In the genomic region with DNA sequence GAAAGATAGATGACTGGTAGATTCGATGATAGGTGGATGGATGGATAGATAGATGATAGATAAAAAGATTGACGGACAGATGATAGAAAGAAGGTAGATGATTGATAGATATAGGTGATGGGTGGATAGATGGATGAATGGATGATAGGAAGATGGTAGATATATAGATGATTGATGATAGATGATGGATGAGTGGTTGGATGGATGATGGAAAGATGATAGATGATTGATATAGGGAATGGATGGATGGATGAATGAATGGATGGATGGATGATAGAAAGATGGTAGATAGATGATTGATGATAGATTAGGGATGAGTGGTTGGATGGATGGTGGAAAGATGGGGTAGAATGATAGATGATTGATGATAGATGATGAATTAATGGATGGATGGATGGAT, we compare ENCODE assay signal across 27 cellular contexts.
DNase-seq lines count a peak whose midpoint lies in the region; ATAC-seq, FAIRE-seq and TF ChIP-seq lines count a peak whose summit lies in the region.
"Had no signal": no experiment of that assay in that cellular context is flagged by ENCODE, and none has a peak within 500 bp of the region (broad histone marks: within the 10 kb centered on the region; RNA-seq: fewer than 3 reads in every experiment).

No MANE protein-coding gene starts in this region.

- no peaks in the 10 kb centered on the region for H3K4me1 ChIP-seq in HEK293 (ENCODE audit: control insufficient read depth, insufficient read depth, low read length)
- peaks cover 0 to 17% of the 10 kb centered on the region in 2 experiments; a peak in 2 of 5 replicates for H3K4me1 ChIP-seq in K562 (replicated peaks in 1 of 2; ENCODE audit: control insufficient read depth in 2 of 2, insufficient read depth in 2 of 2, low read length in 2 of 2)
- H3K4me1 ChIP-seq: BE2C had no signal

- intact Hi-C loops in K562 (cut with micrococcal nuclease): no loop called here

- 0% methylated on average over 2 of the region's 2 CpGs for WGBS in K562 (ENCODE audit: insufficient coverage, low coverage, missing lambda C conversion rate)

- no peak overlapping the region for H3K9ac ChIP-seq in K562 (ENCODE audit: insufficient read depth in 1 of 2, low read depth in 2 of 2, low read length in 2 of 2)
- H3K9ac ChIP-seq: BLaER1 had no signal

- CTCF ChIA-PET in HEK293 (lab: Yijun Ruan, JAX): no interaction called here
- CTCF ChIA-PET in HEK293T (lab: Yijun Ruan, JAX): no interaction called here
- CTCF ChIA-PET in K562 (lab: Yijun Ruan, JAX; ENCODE audit: low intra/inter-chr PET ratio): no interaction called here

- DNase-seq in HEK293T (ENCODE audit: extremely low spot score) (no peak), K562 (ENCODE audit: extremely low read depth in 1 of 4, low spot score in 3 of 4) (no peak), iPS-NIHi7 (ENCODE audit: extremely low spot score) (no peak), NCI-H2107 (lab: John Stamatoyannopoulos, UW) (no peak)
- no peak for DNase-seq in activated naive CD8-positive, alpha-beta T cell treated with anti-CD3 and anti-CD28 coated beads, Interleukin-2, amount 50 U/mL, for 24 hours
- DNase-seq: 8988T; ACHN; BE2C; C1 segment of cervical spinal cord; CD4-positive, alpha-beta memory T cell; CD4-positive, CD25-positive, alpha-beta regulatory T cell; CD8-positive, alpha-beta memory T cell; COR-L47; DMS 273 treated with DMSO at 0.1 percent for 48 hours; DMS153; DMS53; DMS79; DND-41; EL; GDM1 had no signal

- no peak for FAIRE-seq in K562 (lab: Jason Lieb, UNC)
- FAIRE-seq: A204.1, GM12878, GM12892, GM18507 had no signal

- H3K36me3 Mint-ChIP-seq in activated naive CD8-positive, alpha-beta T cell treated with anti-CD3 and anti-CD28 coated beads, Interleukin-2, amount 50 U/mL, for 24 hours (ENCODE audit: low read depth): no peaks in the 10 kb centered on the region
- H3K36me3 Mint-ChIP-seq: CD14-positive monocyte; CD4-positive, alpha-beta memory T cell; CD4-positive, CD25-positive, alpha-beta regulatory T cell; CD8-positive, alpha-beta memory T cell had no signal

- H3K27me3 Mint-ChIP-seq in activated naive CD8-positive, alpha-beta T cell treated with anti-CD3 and anti-CD28 coated beads, Interleukin-2, amount 50 U/mL, for 24 hours: peaks cover 14% of the 10 kb centered on the region
- H3K27me3 Mint-ChIP-seq: CD4-positive, CD25-positive, alpha-beta regulatory T cell had no signal

- no peak for TF ChIP-seq CTCF in HEK293 (tag by site-specific recombination; IDR thresholded peaks at IDR 0.05)
- TF ChIP-seq CTCF in K562 (IDR thresholded peaks at IDR 0.05 in 2 of 3, conservative IDR thresholded peaks at IDR 0.05 in 1 of 3; ENCODE audit: insufficient read depth in 2 of 3, low read depth in 1 of 3, low read length in 3 of 3): no peak

- H3K79me2 ChIP-seq in K562 (ENCODE audit: control insufficient read depth, insufficient read depth, low read length): no peaks in the 10 kb centered on the region

- H3K4me1 Mint-ChIP-seq in activated naive CD8-positive, alpha-beta T cell treated with anti-CD3 and anti-CD28 coated beads, Interleukin-2, amount 50 U/mL, for 24 hours: no peaks in the 10 kb centered on the region
- H3K4me1 Mint-ChIP-seq: CD14-positive monocyte; CD4-positive, alpha-beta memory T cell; CD4-positive, CD25-positive, alpha-beta regulatory T cell; CD8-positive, alpha-beta memory T cell had no signal

- POLR2A ChIA-PET in HEK293 (lab: Yijun Ruan, JAX) (no interaction called here), HEK293T (lab: Yijun Ruan, JAX) (no interaction called here), K562 (lab: Yijun Ruan, JAX) (no interaction called here)

- H3K4me3 ChIP-seq in HEK293 (ENCODE audit: low read depth, low read length) (no peak overlapping the region), K562 (no peak overlapping the region)
- H3K4me3 ChIP-seq: BLaER1, GM12878 had no signal

- H3K9me3 Mint-ChIP-seq in activated naive CD8-positive, alpha-beta T cell treated with anti-CD3 and anti-CD28 coated beads, Interleukin-2, amount 50 U/mL, for 24 hours: no peaks in the 10 kb centered on the region
- H3K9me3 Mint-ChIP-seq: CD4-positive, alpha-beta memory T cell; CD8-positive, alpha-beta memory T cell had no signal

- no peaks in the 10 kb centered on the region for H3K9me1 ChIP-seq in K562 (ENCODE audit: control insufficient read depth, insufficient read depth, low read length)

- H3K36me3 ChIP-seq in HEK293 (ENCODE audit: control insufficient read depth in 2 of 2, insufficient read depth in 1 of 2, low read length in 2 of 2): no peaks in the 10 kb centered on the region
- H3K36me3 ChIP-seq in K562 (ENCODE audit: control insufficient read depth, insufficient read depth, low read length): no peaks in the 10 kb centered on the region
- H3K36me3 ChIP-seq: BE2C, BLaER1 had no signal

- ATAC-seq in K562: no peak
- no peak for ATAC-seq in activated naive CD8-positive, alpha-beta T cell treated with anti-CD3 and anti-CD28 coated beads, Interleukin-2, amount 50 U/mL, for 24 hours
- ATAC-seq: GM12878 had no signal

- in situ Hi-C loops in K562 (cut with MboI): no loop called here

- no peak for TF ChIP-seq POLR2A in K562 (conservative IDR thresholded peaks at IDR 0.05)

- H3K4me2 ChIP-seq in K562 (ENCODE audit: insufficient read depth, low read length): no peak overlapping the region
- H3K4me2 ChIP-seq: BLaER1 had no signal

- H3K9me3 ChIP-seq in HEK293 (ENCODE audit: control insufficient read depth, insufficient read depth, low read depth, low read length) (no peaks in the 10 kb centered on the region), K562 (replicated peaks; ENCODE audit: control insufficient read depth, insufficient read depth, low read depth, low read length) (no peaks in the 10 kb centered on the region; the same call in none of the 2 replicates)
- H3K9me3 ChIP-seq: BE2C, BLaER1 had no signal

- H3K27ac Mint-ChIP-seq in activated naive CD8-positive, alpha-beta T cell treated with anti-CD3 and anti-CD28 coated beads, Interleukin-2, amount 50 U/mL, for 24 hours: no peak overlapping the region
- H3K27ac Mint-ChIP-seq: CD14-positive monocyte; CD4-positive, alpha-beta memory T cell; CD4-positive, CD25-positive, alpha-beta regulatory T cell; CD8-positive, alpha-beta memory T cell had no signal

- no peak for TF ChIP-seq RAD21 in K562 (CRISPR knock-in tag; conservative IDR thresholded peaks at IDR 0.05 in 1 of 2, IDR thresholded peaks at IDR 0.05 in 1 of 2)

- H2AFZ ChIP-seq in K562 (ENCODE audit: low read depth, low read length): no peak overlapping the region

- no peak for TF ChIP-seq EP300 in K562 (IDR thresholded peaks at IDR 0.05; ENCODE audit: low read length)

- H4K20me1 ChIP-seq in K562 (replicated peaks; ENCODE audit: control insufficient read depth, insufficient read depth, low read length): no peaks in the 10 kb centered on the region
- H4K20me1 ChIP-seq: BLaER1 had no signal

- H3K27me3 ChIP-seq in K562 (ENCODE audit: control insufficient read depth in 2 of 2, insufficient read depth in 2 of 2, low read length in 2 of 2): peaks cover 18 to 34% of the 10 kb centered on the region in 2 experiments; a peak in 4 of 5 replicates
- H3K27me3 ChIP-seq: BLaER1 had no signal

- H3K4me3 Mint-ChIP-seq in activated naive CD8-positive, alpha-beta T cell treated with anti-CD3 and anti-CD28 coated beads, Interleukin-2, amount 50 U/mL, for 24 hours: no peak overlapping the region
- H3K4me3 Mint-ChIP-seq: CD14-positive monocyte; CD4-positive, alpha-beta memory T cell; CD4-positive, CD25-positive, alpha-beta regulatory T cell; CD8-positive, alpha-beta memory T cell had no signal

- no TSS peak for BruUV-seq in K562 (replicated peaks; lab: Mats Ljungman, UMichigan)

- H3K27ac ChIP-seq in HEK293 (ENCODE audit: extremely low read depth, low read depth, low read length): no peak overlapping the region
- no peak overlapping the region for H3K27ac ChIP-seq in K562 (ENCODE audit: extremely low read depth, low read depth, low read length)
- H3K27ac ChIP-seq: BLaER1 had no signal

TF ChIP-seq in HEK293, 187 proteins besides CTCF, POLR2A, EP300 and RAD21:
- TF ChIP-seq ZNF404 (tag by site-specific recombination; IDR thresholded peaks at IDR 0.05): no peak
- peak; percentile 72 for TF ChIP-seq ZNF366 (tag by site-specific recombination; conservative IDR thresholded peaks at IDR 0.05)
- no peak for TF ChIP-seq ZNF626 (tag by site-specific recombination; IDR thresholded peaks at IDR 0.05)
- peak; percentile 95 for TF ChIP-seq ZBTB17 (tag by site-specific recombination; IDR thresholded peaks at IDR 0.05)

TF ChIP-seq in HEK293T, 16 proteins besides CTCF, POLR2A, EP300 and RAD21:
- peak; percentile 43; the same call in 1 of the 2 replicates for TF ChIP-seq CTBP1 (IDR thresholded peaks at IDR 0.05; ENCODE audit: borderline replicate concordance)
- TF ChIP-seq NFRKB (IDR thresholded peaks at IDR 0.05): no peak

TF ChIP-seq in K562, 482 proteins besides CTCF, POLR2A, EP300 and RAD21 (continues in another document):
- TF ChIP-seq NONO (IDR thresholded peaks at IDR 0.05; ENCODE audit: low read depth in 2 of 2, low read length in 1 of 2): no peak
- TF ChIP-seq COPS2 (conservative IDR thresholded peaks at IDR 0.05): no peak
- TF ChIP-seq ZNF134 (CRISPR knock-in tag; conservative IDR thresholded peaks at IDR 0.05): no peak
- TF ChIP-seq, protein P1, sequence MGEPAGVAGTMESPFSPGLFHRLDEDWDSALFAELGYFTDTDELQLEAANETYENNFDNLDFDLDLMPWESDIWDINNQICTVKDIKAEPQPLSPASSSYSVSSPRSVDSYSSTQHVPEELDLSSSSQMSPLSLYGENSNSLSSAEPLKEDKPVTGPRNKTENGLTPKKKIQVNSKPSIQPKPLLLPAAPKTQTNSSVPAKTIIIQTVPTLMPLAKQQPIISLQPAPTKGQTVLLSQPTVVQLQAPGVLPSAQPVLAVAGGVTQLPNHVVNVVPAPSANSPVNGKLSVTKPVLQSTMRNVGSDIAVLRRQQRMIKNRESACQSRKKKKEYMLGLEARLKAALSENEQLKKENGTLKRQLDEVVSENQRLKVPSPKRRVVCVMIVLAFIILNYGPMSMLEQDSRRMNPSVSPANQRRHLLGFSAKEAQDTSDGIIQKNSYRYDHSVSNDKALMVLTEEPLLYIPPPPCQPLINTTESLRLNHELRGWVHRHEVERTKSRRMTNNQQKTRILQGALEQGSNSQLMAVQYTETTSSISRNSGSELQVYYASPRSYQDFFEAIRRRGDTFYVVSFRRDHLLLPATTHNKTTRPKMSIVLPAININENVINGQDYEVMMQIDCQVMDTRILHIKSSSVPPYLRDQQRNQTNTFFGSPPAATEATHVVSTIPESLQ (CRISPR knock-in tag; IDR thresholded peaks at IDR 0.05): no peak
- TF ChIP-seq, protein P2, sequence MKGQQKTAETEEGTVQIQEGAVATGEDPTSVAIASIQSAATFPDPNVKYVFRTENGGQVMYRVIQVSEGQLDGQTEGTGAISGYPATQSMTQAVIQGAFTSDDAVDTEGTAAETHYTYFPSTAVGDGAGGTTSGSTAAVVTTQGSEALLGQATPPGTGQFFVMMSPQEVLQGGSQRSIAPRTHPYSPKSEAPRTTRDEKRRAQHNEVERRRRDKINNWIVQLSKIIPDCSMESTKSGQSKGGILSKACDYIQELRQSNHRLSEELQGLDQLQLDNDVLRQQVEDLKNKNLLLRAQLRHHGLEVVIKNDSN (CRISPR knock-in tag; IDR thresholded peaks at IDR 0.05): no peak
